ENCODE assay signal across 13 cellular contexts in the genomic region with DNA sequence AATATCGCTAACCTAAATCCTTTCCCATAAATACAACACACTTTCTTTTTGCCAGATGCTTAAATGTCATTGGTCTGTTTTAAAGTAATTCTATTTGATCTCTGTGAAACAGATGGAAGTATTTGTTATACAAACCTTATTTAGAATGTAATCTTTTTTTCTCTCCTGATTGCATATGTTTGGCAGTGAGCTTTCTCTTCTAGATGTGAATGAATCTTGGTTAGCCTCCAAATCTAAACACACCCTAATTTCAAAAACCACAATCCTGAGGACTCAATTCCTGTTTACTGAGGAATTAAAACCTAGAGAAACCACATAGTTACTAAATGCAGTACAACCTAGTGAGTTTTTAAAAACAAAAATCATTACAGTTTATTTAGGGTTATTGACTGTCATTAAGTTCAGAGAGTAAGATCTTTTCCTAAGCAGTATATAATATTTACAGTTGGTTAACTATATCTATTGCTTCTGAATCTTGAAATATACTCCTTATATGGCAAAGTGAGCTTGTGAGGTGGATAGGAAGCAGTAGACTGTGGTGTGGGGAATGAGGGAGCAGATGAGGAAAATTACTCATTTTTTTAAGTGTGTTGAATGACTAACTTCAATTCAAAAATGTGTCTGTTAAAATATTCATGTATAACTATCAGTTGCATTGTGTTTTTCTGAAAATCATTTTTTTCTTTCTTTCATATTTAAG.
A peak's percentile ranks its signal among the peaks of the same experiment; 100 is the strongest.
DNase-seq lines count a peak whose midpoint lies in the region; ATAC-seq and TF ChIP-seq lines count a peak whose summit lies in the region.
"Had no signal": no experiment of that assay in that cellular context is flagged by ENCODE, and none has a peak within 500 bp of the region (broad histone marks: within the 10 kb centered on the region; RNA-seq: fewer than 3 reads in every experiment).

No MANE protein-coding gene starts in this region.

- H3K4me1 Mint-ChIP-seq in glutamatergic neuron (ENCODE audit: low read depth, unreplicated experiment) = peaks cover 11% of the 10 kb centered on the region
- H3K4me1 Mint-ChIP-seq in activated CD8-positive, alpha-beta T cell treated with anti-CD3 and anti-CD28 coated beads for 36 hours (ENCODE audit: low read depth) = no peaks in the 10 kb centered on the region

- H3K9ac ChIP-seq in HUES48 (ENCODE audit: low read depth, low read length) = no peak overlapping the region
- H3K9ac ChIP-seq: parathyroid adenoma had no signal

- CTCF ChIA-PET in activated CD8-positive, alpha-beta T cell treated with anti-CD3 and anti-CD28 coated beads for 36 hours (lab: Charles Lee) = no interaction called here

- no peak for TF ChIP-seq CTCF in AG09309 (IDR thresholded peaks at IDR 0.05; ENCODE audit: control insufficient read depth, insufficient read depth, low read depth, low read length, missing control alignments)
- no peak for TF ChIP-seq CTCF in left lung (IDR thresholded peaks at IDR 0.05)
- TF ChIP-seq CTCF in glutamatergic neuron (IDR thresholded peaks at IDR 0.05; ENCODE audit: partially characterized antibody, unreplicated experiment) = no peak
- TF ChIP-seq CTCF in activated CD8-positive, alpha-beta T cell treated with anti-CD3 and anti-CD28 coated beads for 36 hours (IDR thresholded peaks at IDR 0.05) = no peak

- H3K27me3 Mint-ChIP-seq in glutamatergic neuron (ENCODE audit: unreplicated experiment) = peaks cover 3% of the 10 kb centered on the region
- no peaks in the 10 kb centered on the region for H3K27me3 Mint-ChIP-seq in activated CD8-positive, alpha-beta T cell treated with anti-CD3 and anti-CD28 coated beads for 36 hours

- POLR2A ChIA-PET in activated CD8-positive, alpha-beta T cell treated with anti-CD3 and anti-CD28 coated beads for 36 hours (lab: Charles Lee) = no interaction called here

- H3K27ac ChIP-seq in HUES48 (ENCODE audit: low read depth, low read length) (peak overlapping the region; percentile 16), left lung (no peak overlapping the region)
- H3K27ac ChIP-seq: parathyroid adenoma had no signal

- no peak overlapping the region for H3K27ac Mint-ChIP-seq in glutamatergic neuron (ENCODE audit: unreplicated experiment)
- H3K27ac Mint-ChIP-seq in activated CD8-positive, alpha-beta T cell treated with anti-CD3 and anti-CD28 coated beads for 36 hours = no peak overlapping the region
- H3K27ac Mint-ChIP-seq: activated T-cell treated with anti-CD3 and anti-CD28 coated beads, Interleukin-2, amount 50 U/mL, for 72 hours had no signal

- intact Hi-C loops in left lung (cut with DNase I) = no loop called here
- intact Hi-C loops in activated CD8-positive, alpha-beta T cell treated with anti-CD3 and anti-CD28 coated beads for 36 hours (cut with micrococcal nuclease) = no loop called here

- no peaks in the 10 kb centered on the region for H3K36me3 ChIP-seq in HUES48 (ENCODE audit: control insufficient read depth, insufficient read depth, low read length)
- H3K36me3 ChIP-seq in left lung = no peaks in the 10 kb centered on the region

- peaks cover 14% of the 10 kb centered on the region for H3K36me3 Mint-ChIP-seq in glutamatergic neuron (ENCODE audit: unreplicated experiment)
- H3K36me3 Mint-ChIP-seq in activated CD8-positive, alpha-beta T cell treated with anti-CD3 and anti-CD28 coated beads for 36 hours (ENCODE audit: low read depth) = no peaks in the 10 kb centered on the region

- peaks cover 2% of the 10 kb centered on the region for H3K9me3 Mint-ChIP-seq in glutamatergic neuron (ENCODE audit: unreplicated experiment)
- no peaks in the 10 kb centered on the region for H3K9me3 Mint-ChIP-seq in activated CD8-positive, alpha-beta T cell treated with anti-CD3 and anti-CD28 coated beads for 36 hours

- no peak overlapping the region for H3K4me3 Mint-ChIP-seq in glutamatergic neuron (ENCODE audit: unreplicated experiment)
- no peak overlapping the region for H3K4me3 Mint-ChIP-seq in activated CD8-positive, alpha-beta T cell treated with anti-CD3 and anti-CD28 coated beads for 36 hours
- H3K4me3 Mint-ChIP-seq: activated T-cell treated with anti-CD3 and anti-CD28 coated beads, Interleukin-2, amount 50 U/mL, for 72 hours had no signal

- H3K4me3 ChIP-seq in AG09309 (ENCODE audit: control insufficient read depth, low read depth, low read length) (no peak overlapping the region), HUES48 (ENCODE audit: low read depth, low read length) (no peak overlapping the region), left lung (no peak overlapping the region)

- no peaks in the 10 kb centered on the region for H3K27me3 ChIP-seq in HUES48 (ENCODE audit: control insufficient read depth, insufficient read depth, low read length)
- no peaks in the 10 kb centered on the region for H3K27me3 ChIP-seq in left lung

- H3K4me1 ChIP-seq in HUES48 (ENCODE audit: control insufficient read depth, insufficient read depth, low read length) (peaks cover 18% of the 10 kb centered on the region), left lung (no peaks in the 10 kb centered on the region)
- H3K4me1 ChIP-seq: parathyroid adenoma had no signal

- ATAC-seq in left lung (peak; percentile 74), GM21576 (IDR thresholded peaks at IDR 0.05; ENCODE audit: unreplicated experiment) (no peak)
- ATAC-seq in activated CD8-positive, alpha-beta T cell treated with anti-CD3 and anti-CD28 coated beads for 36 hours = no peak
- ATAC-seq: activated CD4-positive, CD25-positive, alpha-beta regulatory T cell treated with anti-CD3 and anti-CD28 coated beads, Interleukin-2, amount 50 U/mL, for 24 hours; activated T-cell treated with anti-CD3 and anti-CD28 coated beads, Interleukin-2, amount 50 U/mL, for 72 hours had no signal

- H3K9me3 ChIP-seq in HUES48 (ENCODE audit: control insufficient read depth, insufficient read depth, low read length) (no peaks in the 10 kb centered on the region), left lung (no peaks in the 10 kb centered on the region)

- peak; percentile 67 for DNase-seq in AG09309 (ENCODE audit: low read depth)
- peak; percentile 81 for DNase-seq in amniotic epithelial cell (ENCODE audit: low read depth)
- DNase-seq in left lung = no peak
- DNase-seq in glutamatergic neuron = no peak
- no peak for DNase-seq in hippocampal formation (lab: John Stamatoyannopoulos, UW)
- no peak for DNase-seq in activated CD8-positive, alpha-beta T cell treated with anti-CD3 and anti-CD28 coated beads for 36 hours
- DNase-seq: activated T-cell treated with anti-CD3 and anti-CD28 coated beads, Interleukin-2, amount 50 U/mL, for 72 hours; anterior cingulate cortex; NCI-H1092 treated with DMSO at 0.1 percent for 48 hours had no signal

Comparison
In these comparisons a context has a peak if more than half of its experiments do, and no peak if none do; other contexts are left out.
1. DNase-seq: peak in AG09309 (single experiment) and amniotic epithelial cell (single experiment); none in left lung (0 of 2), glutamatergic neuron (single experiment), hippocampal formation (0 of 2) and activated CD8-positive, alpha-beta T cell treated with anti-CD3 and anti-CD28 coated beads for 36 hours (single experiment).